In genomic region chr18:57716550-57716949, GRCh38 we compare ENCODE assay signal across 13 cellular contexts.
DNase-seq lines count a peak whose midpoint lies in the region; ATAC-seq and TF ChIP-seq lines count a peak whose summit lies in the region.
"Had no signal": no experiment of that assay in that cellular context is flagged by ENCODE, and none has a peak within 500 bp of the region (broad histone marks: within the 10 kb centered on the region; RNA-seq: fewer than 3 reads in every experiment).

No MANE protein-coding gene starts in this region.

- WGBS in urinary bladder = 85% methylated on average over 3 of the region's 3 CpGs

- H4K20me1 ChIP-seq in GM23338 (replicated peaks; ENCODE audit: insufficient read depth) = 0 out of 2 replicates have a peak, but pooled peaks cover 5% of the 10 kb centered on the region

- H3K36me3 ChIP-seq in GM23338 (ENCODE audit: insufficient read depth) (no peaks in the 10 kb centered on the region), HEK293 (ENCODE audit: control insufficient read depth in 2 of 2, insufficient read depth in 1 of 2, low read length in 2 of 2) (no peaks in the 10 kb centered on the region), RWPE2 (ENCODE audit: low read depth) (no peaks in the 10 kb centered on the region; the same call in 1 of the 2 replicates), urinary bladder (ENCODE audit: insufficient read depth) (no peaks in the 10 kb centered on the region)

- H3K4me1 Mint-ChIP-seq in GM23338 = no peaks in the 10 kb centered on the region

- no peaks in the 10 kb centered on the region for H3K9me3 ChIP-seq in HEK293 (ENCODE audit: control insufficient read depth, insufficient read depth, low read depth, low read length)
- H3K9me3 ChIP-seq in RWPE2 (ENCODE audit: severe bottlenecking) = no peaks in the 10 kb centered on the region
- H3K9me3 ChIP-seq: Caco-2 had no signal

- H3K4me1 ChIP-seq in GM23338 (ENCODE audit: insufficient read depth) (no peaks in the 10 kb centered on the region), HEK293 (ENCODE audit: control insufficient read depth, insufficient read depth, low read length) (no peaks in the 10 kb centered on the region), RWPE2 (ENCODE audit: insufficient read depth, poor library complexity, severe bottlenecking) (peaks cover 35% of the 10 kb centered on the region), urinary bladder (ENCODE audit: insufficient read depth) (no peaks in the 10 kb centered on the region)

- no peaks in the 10 kb centered on the region for H3K27me3 ChIP-seq in GM23338 (ENCODE audit: insufficient read depth)
- no peaks in the 10 kb centered on the region for H3K27me3 ChIP-seq in RWPE2 (ENCODE audit: insufficient read depth, poor library complexity, severe bottlenecking)

- no peak overlapping the region for H3K4me3 Mint-ChIP-seq in GM23338
- H3K4me3 Mint-ChIP-seq: CD4-positive, alpha-beta T cell had no signal

- TF ChIP-seq CTCF in GM23338 (conservative IDR thresholded peaks at IDR 0.05; ENCODE audit: low read depth in 2 of 2) (no peak), HEK293 (tag by site-specific recombination; IDR thresholded peaks at IDR 0.05) (no peak), RWPE2 (IDR thresholded peaks at IDR 0.05; ENCODE audit: poor library complexity, severe bottlenecking) (no peak)

- no peak overlapping the region for H3K4me2 ChIP-seq in GM23338

- H2AFZ ChIP-seq in GM23338 = no peak overlapping the region

- H3K27ac Mint-ChIP-seq in GM23338 = no peak overlapping the region
- H3K27ac Mint-ChIP-seq: CD4-positive, alpha-beta T cell had no signal

- H3K4me3 ChIP-seq in GM23338 = no peak overlapping the region
- H3K4me3 ChIP-seq in HEK293 (ENCODE audit: low read depth, low read length) = no peak overlapping the region
- H3K4me3 ChIP-seq in RWPE2 (ENCODE audit: severe bottlenecking) = no peak overlapping the region
- no peak overlapping the region for H3K4me3 ChIP-seq in urinary bladder (ENCODE audit: low read depth, low read length)

- H3F3A ChIP-seq in GM23338 (replicated peaks; ENCODE audit: low read depth) = no peaks in the 10 kb centered on the region

- no peaks in the 10 kb centered on the region for H3K79me2 ChIP-seq in GM23338 (replicated peaks; ENCODE audit: insufficient read depth)

- peaks cover 13% of the 10 kb centered on the region; the same call in 2 of the 3 replicates for H3K36me3 Mint-ChIP-seq in GM23338 (ENCODE audit: low read depth)

- H3K27me3 Mint-ChIP-seq in GM23338 (ENCODE audit: insufficient read depth, low read depth, poor library complexity) = peaks cover 8% of the 10 kb centered on the region
- H3K27me3 Mint-ChIP-seq: CD4-positive, alpha-beta T cell had no signal

- POLR2A ChIA-PET in HEK293 (lab: Yijun Ruan, JAX) = no interaction called here

- H3K27ac ChIP-seq in GM23338 (ENCODE audit: low read depth) = no peak overlapping the region
- H3K27ac ChIP-seq in HEK293 (ENCODE audit: extremely low read depth, low read depth, low read length) = no peak overlapping the region
- H3K27ac ChIP-seq in RWPE2 (ENCODE audit: poor library complexity, severe bottlenecking) = peak overlapping the region; percentile 52
- peak overlapping the region; percentile 23 for H3K27ac ChIP-seq in urinary bladder (ENCODE audit: low read depth)
- H3K27ac ChIP-seq: C4-2B had no signal

- no peaks in the 10 kb centered on the region for H3K9me2 ChIP-seq in GM23338 (ENCODE audit: insufficient read depth)

- H3K9me3 Mint-ChIP-seq in GM23338 = peaks cover 13% of the 10 kb centered on the region; the same call in 2 of the 3 replicates

- DNase-seq in GM23338 (ENCODE audit: low spot score) = no peak
- DNase-seq in RWPE2 (ENCODE audit: low spot score) = no peak
- DNase-seq in NCI-H2196 (lab: John Stamatoyannopoulos, UW; ENCODE audit: unreplicated experiment) = no peak
- DNase-seq in GDM1 (lab: John Stamatoyannopoulos, UW) = no peak
- no peak for DNase-seq in NCI-H1694 (lab: John Stamatoyannopoulos, UW)
- DNase-seq: AML-193; Caco-2; CD4-positive, alpha-beta T cell; GOT3; H7 had no signal

- ATAC-seq in GM23338 = no peak
- ATAC-seq in RWPE2 (ENCODE audit: low read depth) = no peak

- CTCF ChIA-PET in HEK293 (lab: Yijun Ruan, JAX) = no interaction called here

TF ChIP-seq in GM23338, 12 proteins besides CTCF, POLR2A, EP300 and RAD21 (continues in another document):
- peak; percentile 33 for TF ChIP-seq REST (IDR thresholded peaks at IDR 0.05; ENCODE audit: unreplicated experiment)

TF ChIP-seq in HEK293, 187 proteins besides CTCF, POLR2A, EP300 and RAD21:
- TF ChIP-seq MYNN (tag by site-specific recombination; IDR thresholded peaks at IDR 0.05; ENCODE audit: borderline replicate concordance) = no peak
- TF ChIP-seq REST (tag by site-specific recombination; IDR thresholded peaks at IDR 0.05) = 0 out of 2 replicates have a peak, but pooled peaks have one; percentile 60

Comparison
In these comparisons a context has a peak if more than half of its experiments do, and no peak if none do; other contexts are left out.
1. H3K27ac ChIP-seq: peak in RWPE2 (single experiment) and urinary bladder (single experiment); none in GM23338 (single experiment) and HEK293 (single experiment).